ENCODE assay signal across 15 cellular contexts in the genomic region with DNA sequence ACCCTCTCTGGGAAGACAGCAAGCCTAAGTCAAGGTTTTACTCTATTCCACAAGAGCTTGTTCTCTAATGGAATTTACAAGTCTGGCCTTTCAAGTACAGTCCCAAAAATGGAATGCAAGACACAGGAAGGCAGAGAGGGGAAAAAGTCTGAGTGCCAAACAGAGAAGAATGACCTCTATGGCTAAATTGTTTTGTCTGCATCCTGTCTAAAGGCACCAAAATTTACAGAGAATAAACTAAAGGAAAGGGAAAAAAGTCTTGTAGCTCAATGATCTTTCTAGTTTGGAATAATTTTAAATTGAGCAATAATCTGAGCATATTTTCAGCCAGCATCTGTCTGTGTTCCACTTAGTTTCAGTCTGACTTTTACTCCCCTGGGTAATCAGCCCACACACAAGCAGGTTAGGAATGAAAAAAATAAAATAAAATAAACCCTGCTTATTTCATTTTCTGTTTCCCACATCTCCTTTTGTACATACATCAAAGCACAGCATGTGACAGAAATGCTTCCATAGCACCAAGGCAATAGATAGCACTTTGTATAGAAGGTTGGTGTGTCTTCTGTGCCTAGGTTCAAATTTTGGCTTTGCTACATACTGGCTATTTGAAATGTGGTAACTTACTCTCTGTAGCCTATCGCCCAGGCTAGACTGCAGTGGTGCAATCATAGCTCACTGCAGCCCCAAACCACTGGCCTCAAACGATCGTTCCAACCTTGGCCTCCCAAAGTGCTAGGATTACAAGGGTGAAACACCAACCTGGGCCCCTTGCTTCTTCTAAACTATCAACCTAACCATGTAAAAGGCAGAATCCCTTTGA.
A peak's percentile ranks its signal among the peaks of the same experiment; 100 is the strongest.
DNase-seq lines count a peak whose midpoint lies in the region; ATAC-seq and TF ChIP-seq lines count a peak whose summit lies in the region.
"Had no signal": no experiment of that assay in that cellular context is flagged by ENCODE, and none has a peak within 500 bp of the region (broad histone marks: within the 10 kb centered on the region; RNA-seq: fewer than 3 reads in every experiment).

No MANE protein-coding gene starts in this region.

- H2AK5ac ChIP-seq in trophoblast cell (ENCODE audit: low read length): no peak overlapping the region

- peak overlapping the region; percentile 37 for H2BK12ac ChIP-seq in trophoblast cell (ENCODE audit: low read length)

- TF ChIP-seq CTCF in brain microvascular endothelial cell (IDR thresholded peaks at IDR 0.05; ENCODE audit: low read depth, low read length, missing control alignments) (no peak), testis (IDR thresholded peaks at IDR 0.05) (no peak)

- H3K9ac ChIP-seq in trophoblast cell (ENCODE audit: low read length): no peak overlapping the region

- H4K91ac ChIP-seq in trophoblast cell (ENCODE audit: low read depth, low read length): peak overlapping the region; percentile 74

- peak overlapping the region; percentile 4 for H4K8ac ChIP-seq in trophoblast cell (ENCODE audit: low read depth, low read length)

- H3K4me3 Mint-ChIP-seq in stimulated activated naive CD8-positive, alpha-beta T cell treated with anti-CD3 and anti-CD28 coated beads, Interleukin-15, amount 100 ng/mL, for 72 hours: no peak overlapping the region
- H3K4me3 Mint-ChIP-seq: immature natural killer cell, type B pancreatic cell had no signal

- no peak overlapping the region for H2AFZ ChIP-seq in trophoblast cell (ENCODE audit: insufficient read depth, low read length, poor library complexity)
- H2AFZ ChIP-seq: PC-9 had no signal

- no peaks in the 10 kb centered on the region for H3K27me3 ChIP-seq in brain microvascular endothelial cell (replicated peaks)
- H3K27me3 ChIP-seq in trophoblast cell (ENCODE audit: insufficient read depth, low read length): no peaks in the 10 kb centered on the region
- no peaks in the 10 kb centered on the region for H3K27me3 ChIP-seq in testis

- intact Hi-C loops in testis (cut with DNase I; ENCODE audit: low total_unique reads): no loop called here

- no peak overlapping the region for H4K12ac ChIP-seq in trophoblast cell (ENCODE audit: low read depth, low read length)

- no CpG with 5 or more reads among the region's 3 CpGs for WGBS in trophoblast cell (ENCODE audit: extremely low coverage, insufficient coverage, insufficient read length)
- 68 to 69% methylated on average over 3 of the region's 3 CpGs for WGBS in testis, 2 donors

- H3K9me3 Mint-ChIP-seq in stimulated activated naive CD8-positive, alpha-beta T cell treated with anti-CD3 and anti-CD28 coated beads, Interleukin-15, amount 100 ng/mL, for 72 hours: no peaks in the 10 kb centered on the region
- H3K9me3 Mint-ChIP-seq: type B pancreatic cell had no signal

- H3K4me1 Mint-ChIP-seq in stimulated activated naive CD8-positive, alpha-beta T cell treated with anti-CD3 and anti-CD28 coated beads, Interleukin-15, amount 100 ng/mL, for 72 hours: no peaks in the 10 kb centered on the region
- H3K4me1 Mint-ChIP-seq: immature natural killer cell had no signal

- H3K4ac ChIP-seq in trophoblast cell (ENCODE audit: low read depth, low read length): peak overlapping the region; percentile 3

- peak overlapping the region; percentile 86 for H3K18ac ChIP-seq in trophoblast cell (ENCODE audit: low read length)

- H3K36me3 ChIP-seq in brain microvascular endothelial cell (replicated peaks) (no peaks in the 10 kb centered on the region), trophoblast cell (ENCODE audit: control insufficient read depth in 1 of 2, insufficient read depth in 2 of 2, low read length in 2 of 2) (peaks cover 0 to 2% of the 10 kb centered on the region in 2 experiments), testis (ENCODE audit: low read depth, missing control alignments) (no peaks in the 10 kb centered on the region)

- H3K27ac ChIP-seq in brain microvascular endothelial cell (peak overlapping the region; percentile 68), trophoblast cell (ENCODE audit: low read depth, low read length) (peak overlapping the region; percentile 85), testis (peak overlapping the region in 1 of 2 donors; percentile 23)
- H3K27ac ChIP-seq: PC-9 had no signal

- H3K4me3 ChIP-seq in brain microvascular endothelial cell (ENCODE audit: low read depth, low read length): no peak overlapping the region
- H3K4me3 ChIP-seq in trophoblast cell (ENCODE audit: low read depth, low read length): no peak overlapping the region
- H3K4me3 ChIP-seq in testis: no peak overlapping the region
- H3K4me3 ChIP-seq: K562, PC-9 had no signal

- peak; percentile 72 for ATAC-seq in HG02642 (IDR thresholded peaks at IDR 0.05; ENCODE audit: poor library complexity, unreplicated experiment)
- no peak for ATAC-seq in stimulated activated naive CD8-positive, alpha-beta T cell treated with anti-CD3 and anti-CD28 coated beads, Interleukin-15, amount 100 ng/mL, for 72 hours
- ATAC-seq: K562 had no signal

- peak overlapping the region; percentile 18 for H3K14ac ChIP-seq in trophoblast cell (ENCODE audit: low read length)

- H2BK120ac ChIP-seq in trophoblast cell (ENCODE audit: insufficient read depth, low read length, poor library complexity): peak overlapping the region; percentile 39

- no peaks in the 10 kb centered on the region for H3K79me2 ChIP-seq in trophoblast cell (ENCODE audit: control insufficient read depth, insufficient read depth, low read length, poor library complexity)

- TF ChIP-seq POLR2A in testis (IDR thresholded peaks at IDR 0.05): no peak

- peaks cover 4% of the 10 kb centered on the region for H3K79me1 ChIP-seq in trophoblast cell (ENCODE audit: low read length)

- no peaks in the 10 kb centered on the region for H3K27me3 Mint-ChIP-seq in stimulated activated naive CD8-positive, alpha-beta T cell treated with anti-CD3 and anti-CD28 coated beads, Interleukin-15, amount 100 ng/mL, for 72 hours
- H3K27me3 Mint-ChIP-seq: type B pancreatic cell had no signal

- in situ Hi-C loops in brain microvascular endothelial cell (cut with HindIII; ENCODE audit: low pct_ligation_motif_present, low sequenced_read_pairs): no loop called here

- DNase-seq in GM04503 (ENCODE audit: low read depth): peak; percentile 80
- no peak for DNase-seq in brain microvascular endothelial cell
- DNase-seq in trophoblast cell: peak in 1 of 2 donors; percentile 25
- DNase-seq in testis: no peak
- DNase-seq in DMS53 treated with DMSO at 0.1 percent for 48 hours (lab: John Stamatoyannopoulos, UW; ENCODE audit: unreplicated experiment): no peak
- no peak for DNase-seq in stimulated activated naive CD8-positive, alpha-beta T cell treated with anti-CD3 and anti-CD28 coated beads, Interleukin-15, amount 100 ng/mL, for 72 hours
- no peak for DNase-seq in HuH-7 (ENCODE audit: low spot score)
- DNase-seq: activated CD4-positive, alpha-beta T cell treated with anti-CD3 and anti-CD28 coated beads, Interleukin-2, amount 50 U/mL, for 4 hours; cerebellar nuclear complex; COR-L47; immature natural killer cell; PC-9 had no signal

- H3K4me1 ChIP-seq in trophoblast cell (ENCODE audit: control insufficient read depth in 1 of 2, insufficient read depth in 2 of 2, low read length in 2 of 2) (peaks cover 4 to 11% of the 10 kb centered on the region in 2 experiments), testis (no peaks in the 10 kb centered on the region)

- H3K23ac ChIP-seq in trophoblast cell (ENCODE audit: low read length): no peak overlapping the region

- H2BK5ac ChIP-seq in trophoblast cell (ENCODE audit: low read depth, low read length, poor library complexity): peak overlapping the region; percentile 22

- no peak overlapping the region for H3K4me2 ChIP-seq in trophoblast cell (ENCODE audit: low read length)
- H3K4me2 ChIP-seq: PC-9 had no signal

- H3K9me3 ChIP-seq in trophoblast cell (ENCODE audit: insufficient read depth, low read depth, low read length) (no peaks in the 10 kb centered on the region), testis (no peaks in the 10 kb centered on the region)

- H3K27ac Mint-ChIP-seq in stimulated activated naive CD8-positive, alpha-beta T cell treated with anti-CD3 and anti-CD28 coated beads, Interleukin-15, amount 100 ng/mL, for 72 hours: no peak overlapping the region
- H3K27ac Mint-ChIP-seq: immature natural killer cell, type B pancreatic cell had no signal
